In the genomic region with DNA sequence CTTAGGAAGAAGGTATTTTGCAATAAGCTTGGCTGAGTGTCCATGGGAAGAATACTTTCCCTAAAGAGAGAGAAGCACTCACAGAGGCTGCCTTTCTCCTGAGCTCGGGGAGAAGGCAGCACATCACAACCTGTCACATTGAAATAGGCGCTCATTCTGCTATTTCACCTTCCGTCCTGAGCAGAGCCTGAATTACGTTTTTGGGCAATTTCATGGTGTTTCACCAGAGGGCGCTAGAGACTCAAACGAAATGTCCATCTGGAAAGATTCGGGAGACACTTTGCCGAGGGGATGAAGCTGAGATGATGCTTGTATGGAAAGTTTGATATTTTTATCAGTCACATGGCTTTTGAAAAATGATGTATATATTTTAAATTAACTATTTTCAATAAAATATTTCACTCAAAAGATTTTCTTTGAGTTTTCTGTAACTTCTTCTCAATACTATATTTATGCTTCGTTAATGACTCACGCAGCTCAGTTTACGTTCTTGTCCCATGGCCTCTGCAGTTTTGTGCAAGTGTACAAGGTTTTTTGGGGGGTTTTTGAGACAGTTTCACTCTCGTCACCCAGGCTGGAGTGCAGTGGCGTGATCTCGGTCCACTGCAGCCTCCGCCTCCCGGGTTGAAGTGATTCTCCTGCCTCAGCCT, we compare ENCODE assay signal across 7 cellular contexts. TPM values are rescaled to one million over a fixed set of nuclear protein-coding genes. Genes with fewer than 3 reads are reported as not detected.
DNase-seq lines count a peak whose midpoint lies in the region; ATAC-seq and TF ChIP-seq lines count a peak whose summit lies in the region.

No MANE protein-coding gene starts in this region.

- no peaks in the 10 kb centered on the region for H3K4me1 ChIP-seq in RWPE2 (ENCODE audit: insufficient read depth, poor library complexity, severe bottlenecking)

- H3K27ac ChIP-seq in RWPE2 (ENCODE audit: poor library complexity, severe bottlenecking), result no peak overlapping the region

- no peaks in the 10 kb centered on the region for H3K9me3 ChIP-seq in RWPE2 (ENCODE audit: severe bottlenecking)

- ATAC-seq in RWPE2 (ENCODE audit: low read depth), result no peak

- H3K27me3 ChIP-seq in RWPE2 (ENCODE audit: insufficient read depth, poor library complexity, severe bottlenecking), result no peaks in the 10 kb centered on the region

- TF ChIP-seq CTCF in RWPE2 (IDR thresholded peaks at IDR 0.05; ENCODE audit: poor library complexity, severe bottlenecking), result peak; percentile 75
- peak; percentile 83 for TF ChIP-seq CTCF in cardiac fibroblast (IDR thresholded peaks at IDR 0.05; ENCODE audit: low read depth, low read length)

- DNase-seq in EH (ENCODE audit: low read depth) (peak; percentile 57), HT1080 (ENCODE audit: low read depth) (peak; percentile 43), RWPE2 (ENCODE audit: low spot score) (no peak), cardiac fibroblast (ENCODE audit: low read depth in 2 of 2) (peak; percentile 55 to 63), islet precursor cell (peak; percentile 85), posterior vena cava (ENCODE audit: low spot score) (no peak)
- peak; percentile 24 to 31 for DNase-seq in stimulated activated CD4-positive, alpha-beta T cell treated with anti-CD3 and anti-CD28 coated beads, Interleukin-4, amount 100 ng/mL, for 48 hours (ENCODE audit: low read depth in 2 of 2)

- intact Hi-C loops in posterior vena cava (cut with DNase I), result no loop called here

- H3K4me3 ChIP-seq in RWPE2 (ENCODE audit: severe bottlenecking) (no peak overlapping the region), cardiac fibroblast (replicated peaks in 1 of 2; ENCODE audit: low read depth in 2 of 2, low read length in 2 of 2) (no peak overlapping the region)

- H3K36me3 ChIP-seq in RWPE2 (ENCODE audit: low read depth), result peaks cover 28% of the 10 kb centered on the region

RNA-seq across cellular contexts. Expression of gene B4GALNT3, which starts 17.4 kb away (rescaled TPM):
- total RNA-seq in HT1080 (2014; rRNA removed; shearing (Covaris generic)), result 0.27 and 0.50 TPM in 2 replicates
- polyA plus RNA-seq in HT1080 (2015; cell fraction: cytosol; rRNA removed), result 0.72 and 1.6 TPM in 2 replicates
- polyA plus RNA-seq in HT1080 (2015; cell fraction: nucleus; rRNA removed), result 1.5 and 2.8 TPM in 2 replicates
- total RNA-seq in posterior vena cava, result 1 to 10 TPM; 3.5 to 5.0 TPM

RNA-seq across cellular contexts. Expression of gene CCDC77, which starts 40.9 kb away (rescaled TPM):
- 15.3 and 18.7 TPM in 2 replicates for total RNA-seq in HT1080 (2014; rRNA removed; shearing (Covaris generic))
- 11.7 and 12.6 TPM in 2 replicates for polyA plus RNA-seq in HT1080 (2015; cell fraction: cytosol; rRNA removed)
- 23.3 and 23.5 TPM in 2 replicates for polyA plus RNA-seq in HT1080 (2015; cell fraction: nucleus; rRNA removed)
- total RNA-seq in posterior vena cava, result 1 to 10 TPM; 4.8 to 4.9 TPM

RNA-seq across cellular contexts. Expression of gene KDM5A, which starts 53.2 kb away (rescaled TPM):
- 20.4 and 32.3 TPM in 2 replicates for total RNA-seq in HT1080 (2014; rRNA removed; shearing (Covaris generic))
- polyA plus RNA-seq in HT1080 (2015; cell fraction: cytosol; rRNA removed), result 13.3 and 16.8 TPM in 2 replicates
- 27.5 and 37.7 TPM in 2 replicates for polyA plus RNA-seq in HT1080 (2015; cell fraction: nucleus; rRNA removed)
- total RNA-seq in posterior vena cava, result 10 to 100 TPM; 48.1 to 50.1 TPM

Comparison
In these comparisons a context has a peak if more than half of its experiments do, and no peak if none do; other contexts are left out.
1. DNase-seq: peak in EH (single experiment), HT1080 (single experiment), cardiac fibroblast (2 of 2), islet precursor cell (single experiment) and stimulated activated CD4-positive, alpha-beta T cell treated with anti-CD3 and anti-CD28 coated beads, Interleukin-4, amount 100 ng/mL, for 48 hours (2 of 2); none in RWPE2 (single experiment) and posterior vena cava (single experiment).